In genomic region chr17:12789075-12789975, GRCh38 we compare ENCODE assay signal across 8 cellular contexts. TPM values are rescaled to one million over a fixed set of nuclear protein-coding genes. Genes with fewer than 3 reads are reported as not detected.
DNase-seq lines count a peak whose midpoint lies in the region; ATAC-seq and TF ChIP-seq lines count a peak whose summit lies in the region.

Gene ARHGAP44, plus strand, starts transcription at chr17:12789498. Its CDS starts 341 bp downstream, at chr17:12789839.

- TF ChIP-seq CTCF in testis (IDR thresholded peaks at IDR 0.05), result no peak

- WGBS in HUES64, result under 1% methylated on average over 84 of the region's 84 CpGs
- 1% methylated on average over 28 to 71 of the region's 84 CpGs for WGBS in testis, 2 donors

- no peaks in the 10 kb centered on the region for H3K36me3 ChIP-seq in HUES64 (ENCODE audit: insufficient read depth, low read length)
- no peaks in the 10 kb centered on the region for H3K36me3 ChIP-seq in testis (ENCODE audit: low read depth, missing control alignments)

- H3K27ac ChIP-seq in HUES64 (ENCODE audit: low read depth, low read length), result no peak within 1 kb of the TSS; the same call in 1 of the 2 replicates
- H3K27ac ChIP-seq in testis, result peak within 1 kb of the TSS in 1 of 2 donors; percentile 59

- intact Hi-C loops in testis (cut with DNase I; ENCODE audit: low total_unique reads), result no loop called here

- TF ChIP-seq POLR2A in erythroblast (IDR thresholded peaks at IDR 0.05; ENCODE audit: low read length) (no peak), testis (IDR thresholded peaks at IDR 0.05) (no peak)

- peak within 1 kb of the TSS; percentile 80 for H3K9ac ChIP-seq in HUES64 (ENCODE audit: low read depth, low read length)

- H3K9me3 ChIP-seq in HUES64 (ENCODE audit: insufficient read depth, low read depth, low read length), result no peaks in the 10 kb centered on the region
- H3K9me3 ChIP-seq in testis, result no peaks in the 10 kb centered on the region

- peaks cover 8% of the 10 kb centered on the region; the same call in 1 of the 2 replicates for H3K4me1 ChIP-seq in HUES64 (ENCODE audit: insufficient read depth, low read length)
- H3K4me1 ChIP-seq in testis, result no peaks in the 10 kb centered on the region

- peak; percentile 82 for ATAC-seq in GM21717 (IDR thresholded peaks at IDR 0.05; ENCODE audit: unreplicated experiment)

- H3K27me3 ChIP-seq in HUES64 (ENCODE audit: insufficient read depth, low read length) (peaks cover 17% of the 10 kb centered on the region; the same call in 1 of the 2 replicates), testis (no peaks in the 10 kb centered on the region)

- DNase-seq in NCI-H2081 (lab: John Stamatoyannopoulos, UW) (peak; percentile 2 to 3), NCI-H2081 treated with DMSO at 0.1 percent for 48 hours (lab: John Stamatoyannopoulos, UW) (no peak), UCSD-AML1 (lab: John Stamatoyannopoulos, UW; ENCODE audit: unreplicated experiment) (peak; percentile 40), erythroblast (lab: John Stamatoyannopoulos, UW) (peak; percentile 5 to 16), middle frontal gyrus (ENCODE audit: extremely low spot score, low spot score) (peak; percentile 37), testis (peak; percentile 83)

- H3K4me3 ChIP-seq in HUES64 (ENCODE audit: low read length) (peak within 1 kb of the TSS; percentile 97), testis (peak within 1 kb of the TSS; percentile 75 to 76)

RNA-seq across cellular contexts. Expression of gene ARHGAP44, which starts in this region (rescaled TPM):
- 6.3 TPM for polyA plus RNA-seq in HUES64 (2013, experiment 1 of 2)
- polyA plus RNA-seq in HUES64 (2013, experiment 2 of 2), result 7.0 TPM
- total RNA-seq in testis, result 10 to 100 TPM; 11.0 to 11.3 TPM
- polyA plus RNA-seq in testis (ENCODE audit: insufficient read depth, low read depth, low replicate concordance), result 9.3 TPM
